In the genomic region with DNA sequence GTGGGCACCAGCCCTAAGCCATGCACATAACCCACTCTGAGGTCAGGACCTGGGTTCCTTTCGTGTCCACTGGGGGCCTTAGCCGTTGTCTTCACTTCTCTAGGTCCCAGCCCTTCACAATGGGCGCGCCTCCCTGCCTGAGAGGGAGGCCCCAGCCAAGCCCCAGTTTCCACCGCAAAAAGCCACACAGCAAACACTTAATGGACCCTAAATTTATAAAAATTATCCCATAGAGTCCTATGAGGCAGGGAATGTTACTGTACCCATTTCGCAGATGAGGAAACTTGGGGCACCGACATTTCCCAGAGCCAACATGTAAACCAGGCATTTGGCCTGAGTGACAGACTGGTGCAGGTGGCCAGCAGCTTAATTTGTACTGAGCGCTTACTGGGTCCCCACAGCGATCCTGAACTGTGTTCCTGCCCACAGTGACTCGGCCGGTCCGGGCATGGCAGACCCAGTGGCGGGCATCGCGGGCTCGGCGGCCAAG, we compare ENCODE assay signal across 8 cellular contexts. TPM values are rescaled to one million over a fixed set of nuclear protein-coding genes. Genes with fewer than 3 reads are reported as not detected.
DNase-seq lines count a peak whose midpoint lies in the region; ATAC-seq, FAIRE-seq and TF ChIP-seq lines count a peak whose summit lies in the region.

No MANE protein-coding gene starts in this region.

- H3K4me3 ChIP-seq in heart left ventricle: peak overlapping the region; percentile 63 to 98 (median 85)
- H3K4me3 ChIP-seq in cardiac fibroblast (replicated peaks in 1 of 2; ENCODE audit: low read depth in 2 of 2, low read length in 2 of 2): peak overlapping the region; percentile 61 to 77
- peak overlapping the region; percentile 71 for H3K4me3 ChIP-seq in mesodermal cell (ENCODE audit: extremely low read depth, insufficient read depth, low read length, poor library complexity, severe bottlenecking)

- peak overlapping the region; percentile 86 to 95 (median 89) for H3K27ac ChIP-seq in heart left ventricle
- no peak overlapping the region for H3K27ac ChIP-seq in mesodermal cell (ENCODE audit: low read depth, low read length, severe bottlenecking)

- H3K9me3 ChIP-seq in heart left ventricle (no peaks in the 10 kb centered on the region), mesodermal cell (ENCODE audit: control insufficient read depth, low read length) (no peaks in the 10 kb centered on the region)

- peaks cover 9 to 72% (median 55%) of the 10 kb centered on the region in 12 donors for H3K4me1 ChIP-seq in heart left ventricle
- H3K4me1 ChIP-seq in mesodermal cell (ENCODE audit: control insufficient read depth, insufficient read depth, low read length, poor library complexity, severe bottlenecking): peaks cover 18% of the 10 kb centered on the region

- FAIRE-seq in urothelium cell line (lab: Jason Lieb, UNC): peak; percentile 20

- WGBS in heart left ventricle, 4 donors: 70 to 81% (median 80%) methylated on average over 11 to 17 of the region's 17 CpGs
- WGBS in mesodermal cell (ENCODE audit: insufficient coverage in 2 of 2), 2 experiments: 83 to 90% methylated on average over 13 to 16 of the region's 17 CpGs

- no peak for ATAC-seq in heart left ventricle
- ATAC-seq in Right ventricle myocardium superior (ENCODE audit: poor library complexity): no peak
- ATAC-seq in GM19035 (IDR thresholded peaks at IDR 0.05; ENCODE audit: unreplicated experiment): no peak
- ATAC-seq in HG03520 (IDR thresholded peaks at IDR 0.05; ENCODE audit: unreplicated experiment): no peak

- TF ChIP-seq POLR2A in heart left ventricle (IDR thresholded peaks at IDR 0.05): no peak

- H3K36me3 ChIP-seq in heart left ventricle (peaks cover 0 to 13% (median 0%) of the 10 kb centered on the region in 9 donors), mesodermal cell (ENCODE audit: control insufficient read depth, insufficient read depth, low read length) (peaks cover 15% of the 10 kb centered on the region)

- intact Hi-C loops in heart left ventricle (cut with DNase I) (loop anchor here in 9 of 10 donors (2.0 to 5.0 kb wide), 8 partner anchors 35 to 1015 kb away; a partner anchor contains a TSS), Right ventricle myocardium superior (cut with DNase I) (loop anchor here (2.0 to 5.0 kb wide), 2 partner anchors 39 to 50 kb away; a partner anchor contains a TSS)

- TF ChIP-seq CTCF in heart left ventricle (IDR thresholded peaks at IDR 0.05) (no peak), cardiac fibroblast (IDR thresholded peaks at IDR 0.05; ENCODE audit: low read depth, low read length) (no peak)

- no peaks in the 10 kb centered on the region for H3K27me3 ChIP-seq in heart left ventricle

- DNase-seq in heart left ventricle (no peak), Right ventricle myocardium superior (no peak), cardiac fibroblast (ENCODE audit: low read depth in 2 of 2) (no peak), urothelium cell line (ENCODE audit: low spot score) (peak; percentile 23)
- no peak for DNase-seq in activated CD4-positive, CD25-positive, alpha-beta regulatory T cell treated with anti-CD3 and anti-CD28 coated beads, Interleukin-2, amount 50 U/mL, for 72 hours

RNA-seq across cellular contexts. Expression of a gene that starts 1.3 kb away (rescaled TPM):
- total RNA-seq in heart left ventricle: 10 to 100 TPM; 12.0 to 46.6 (median 16.8) TPM
- 10 to 100 TPM; 18.0 to 48.3 TPM for polyA plus RNA-seq in heart left ventricle
- 24.4 TPM for total RNA-seq in Right ventricle myocardium superior
- polyA plus RNA-seq in mesodermal cell (2013, experiment 1 of 2): 22.2 TPM
- polyA plus RNA-seq in mesodermal cell (2013, experiment 2 of 2): 17.6 TPM

RNA-seq across cellular contexts. Expression of a gene that starts 7.8 kb away (rescaled TPM):
- 1 to 10 TPM in 5 of 9 donors, under 1 TPM in 4; 0.29 to 5.8 (median 1.3) TPM for total RNA-seq in heart left ventricle
- polyA plus RNA-seq in heart left ventricle: 1 to 10 TPM in 1 of 2 donors, under 1 TPM in 1; 0.95 to 1.1 TPM
- 1.3 TPM for total RNA-seq in Right ventricle myocardium superior
- 10.8 TPM for polyA plus RNA-seq in mesodermal cell (2013, experiment 1 of 2)
- polyA plus RNA-seq in mesodermal cell (2013, experiment 2 of 2): 5.8 TPM

RNA-seq across cellular contexts. Expression of a gene that starts 39.6 kb away (rescaled TPM):
- total RNA-seq in heart left ventricle (100 to 1,000 TPM; 103 to 202 (median 138) TPM), Right ventricle myocardium superior (108 TPM)
- 100 to 1,000 TPM in 1 of 2 donors, 10 to 100 TPM in 1; 94.3 to 138 TPM for polyA plus RNA-seq in heart left ventricle
- polyA plus RNA-seq in mesodermal cell (2013, experiment 1 of 2): 272 TPM
- 258 TPM for polyA plus RNA-seq in mesodermal cell (2013, experiment 2 of 2)

RNA-seq across cellular contexts. Expression of a gene that starts 39.9 kb away (rescaled TPM):
- total RNA-seq in heart left ventricle (10 to 100 TPM; 10.9 to 29.5 (median 12.6) TPM), Right ventricle myocardium superior (11.7 TPM)
- 10 to 100 TPM; 17.2 to 18.8 TPM for polyA plus RNA-seq in heart left ventricle
- polyA plus RNA-seq in mesodermal cell (2013, experiment 1 of 2): 27.5 TPM
- 25.1 TPM for polyA plus RNA-seq in mesodermal cell (2013, experiment 2 of 2)
